Comparison of ENCODE assay signal across 22 cellular contexts in genomic region chr4:113043591-113043990, GRCh38.
"Had no signal": no experiment of that assay in that cellular context is flagged by ENCODE, and none has a peak within 500 bp of the region (broad histone marks: within the 10 kb centered on the region; RNA-seq: fewer than 3 reads in every experiment).

No MANE protein-coding gene starts in this region.

- H3K4me1 ChIP-seq: transverse colon had no signal

- H3K4me1 Mint-ChIP-seq: activated naive CD8-positive, alpha-beta T cell treated with anti-CD3 and anti-CD28 coated beads, Interleukin-2, amount 10 ng/mL, durations not matched to agents 7 days and 5 days; natural killer cell had no signal

- H3K27me3 Mint-ChIP-seq: activated naive CD8-positive, alpha-beta T cell treated with anti-CD3 and anti-CD28 coated beads, Interleukin-2, amount 10 ng/mL, durations not matched to agents 7 days and 5 days; progenitor cell of endocrine pancreas had no signal

- H3K9me3 Mint-ChIP-seq: activated naive CD8-positive, alpha-beta T cell treated with anti-CD3 and anti-CD28 coated beads, Interleukin-2, amount 10 ng/mL, durations not matched to agents 7 days and 5 days; activated T-helper 2 cell treated with anti-CD3 and anti-CD28 coated beads, Interferon-gamma antibody, Interleukin-2, Interleukin-4, amounts not matched to agents 10 μg/mL and 5 μg/mL and 100 μg/mL, durations not matched to agents 14 hours and 24 hours and 36 hours had no signal

- H3K27me3 ChIP-seq: right atrium auricular region, transverse colon had no signal

- H3K36me3 ChIP-seq: right atrium auricular region, transverse colon, WERI-Rb-1 had no signal

- H3K9me3 ChIP-seq: transverse colon had no signal

- ATAC-seq: activated T-cell treated with anti-CD3 and anti-CD28 coated beads, Interleukin-2, amount 50 U/mL, for 4 hours; natural killer cell had no signal

- H3K27ac ChIP-seq: right atrium auricular region, transverse colon, WERI-Rb-1 had no signal

- H3K27ac Mint-ChIP-seq: activated naive CD4-positive, alpha-beta T cell treated with anti-CD3 and anti-CD28 coated beads for 36 hours; activated naive CD8-positive, alpha-beta T cell treated with anti-CD3 and anti-CD28 coated beads, Interleukin-2, amount 10 ng/mL, durations not matched to agents 7 days and 5 days; activated T-helper 2 cell treated with anti-CD3 and anti-CD28 coated beads, Interferon-gamma antibody, Interleukin-2, Interleukin-4, amounts not matched to agents 10 μg/mL and 5 μg/mL and 100 μg/mL, durations not matched to agents 14 hours and 24 hours and 36 hours; natural killer cell; progenitor cell of endocrine pancreas had no signal

- H3K4me3 ChIP-seq: lung, right atrium auricular region, transverse colon had no signal

- DNase-seq: activated CD4-positive, alpha-beta T cell treated with anti-CD3 and anti-CD28 coated beads for 1 hour; activated CD4-positive, alpha-beta T cell treated with anti-CD3 and anti-CD28 coated beads, Interleukin-2, amount 50 U/mL, for 1 hour; activated CD8-positive, alpha-beta memory T cell treated with anti-CD3 and anti-CD28 coated beads for 24 hours; activated CD8-positive, alpha-beta memory T cell treated with anti-CD3 and anti-CD28 coated beads, Interleukin-2, amount 50 U/mL, for 4 hours; activated naive CD4-positive, alpha-beta T cell treated with anti-CD3 and anti-CD28 coated beads for 36 hours; activated naive CD8-positive, alpha-beta T cell treated with anti-CD3 and anti-CD28 coated beads, Interleukin-2, amount 10 ng/mL, durations not matched to agents 7 days and 5 days; activated T-cell treated with anti-CD3 and anti-CD28 coated beads, Interleukin-2, amount 50 U/mL, for 4 hours; amygdala; cerebellar nuclear complex; cortex of kidney; kidney; midbrain; natural killer cell; stimulated activated CD4-positive, alpha-beta T cell treated with anti-CD3 and anti-CD28 coated beads, Interleukin-4, amount 100 ng/mL, for 24 hours; stimulated activated naive CD4-positive, alpha-beta T cell treated with Interleukin-2 at 50 U/mL for 16 hours; T-helper 1 cell; transverse colon; WERI-Rb-1 had no signal

- H3K4me3 Mint-ChIP-seq: activated naive CD4-positive, alpha-beta T cell treated with anti-CD3 and anti-CD28 coated beads for 36 hours; activated naive CD8-positive, alpha-beta T cell treated with anti-CD3 and anti-CD28 coated beads, Interleukin-2, amount 10 ng/mL, durations not matched to agents 7 days and 5 days; activated T-cell treated with anti-CD3 and anti-CD28 coated beads, Interleukin-2, amount 50 U/mL, for 4 hours; natural killer cell had no signal
